ENCODE assay signal across 8 cellular contexts in the genomic region with DNA sequence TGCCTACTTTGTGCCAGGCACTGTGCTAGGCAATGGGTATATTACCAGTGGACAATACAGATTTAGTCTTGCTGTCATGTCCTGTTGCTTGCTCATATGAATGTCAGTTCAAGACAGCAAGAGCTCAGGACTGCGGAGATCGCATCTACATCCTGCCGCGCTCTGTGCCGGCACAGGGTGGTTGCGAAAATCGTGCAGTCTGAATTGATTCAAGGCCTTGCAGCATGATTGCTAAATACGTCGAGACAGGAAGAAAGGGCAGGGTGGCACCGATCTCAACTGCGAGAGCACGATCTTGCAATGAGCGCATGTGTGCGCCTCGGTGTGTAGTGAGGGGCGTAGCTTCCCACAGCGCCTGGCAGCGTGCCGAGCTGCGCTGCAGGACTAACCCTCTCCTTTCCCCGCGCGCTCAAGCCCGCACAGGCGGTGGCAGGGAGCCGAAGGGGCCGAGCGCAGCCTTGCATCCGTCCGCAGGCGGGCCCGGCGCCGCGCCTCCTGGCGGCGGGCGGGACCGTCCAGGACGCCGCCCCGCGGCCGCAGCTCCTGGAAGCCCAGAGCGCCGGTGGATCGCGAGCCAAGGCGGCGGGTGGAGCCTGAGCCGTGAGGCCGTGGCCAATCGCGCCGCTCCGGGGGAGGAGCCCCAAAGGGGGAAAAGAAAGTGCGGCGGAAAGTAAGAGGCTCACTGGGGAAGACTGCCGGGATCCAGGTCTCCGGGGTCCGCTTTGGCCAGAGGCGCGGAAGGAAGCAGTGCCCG. TPM values are rescaled to one million over a fixed set of nuclear protein-coding genes. Genes with fewer than 3 reads are reported as not detected.
DNase-seq lines count a peak whose midpoint lies in the region; ATAC-seq and TF ChIP-seq lines count a peak whose summit lies in the region.

A gene with protein sequence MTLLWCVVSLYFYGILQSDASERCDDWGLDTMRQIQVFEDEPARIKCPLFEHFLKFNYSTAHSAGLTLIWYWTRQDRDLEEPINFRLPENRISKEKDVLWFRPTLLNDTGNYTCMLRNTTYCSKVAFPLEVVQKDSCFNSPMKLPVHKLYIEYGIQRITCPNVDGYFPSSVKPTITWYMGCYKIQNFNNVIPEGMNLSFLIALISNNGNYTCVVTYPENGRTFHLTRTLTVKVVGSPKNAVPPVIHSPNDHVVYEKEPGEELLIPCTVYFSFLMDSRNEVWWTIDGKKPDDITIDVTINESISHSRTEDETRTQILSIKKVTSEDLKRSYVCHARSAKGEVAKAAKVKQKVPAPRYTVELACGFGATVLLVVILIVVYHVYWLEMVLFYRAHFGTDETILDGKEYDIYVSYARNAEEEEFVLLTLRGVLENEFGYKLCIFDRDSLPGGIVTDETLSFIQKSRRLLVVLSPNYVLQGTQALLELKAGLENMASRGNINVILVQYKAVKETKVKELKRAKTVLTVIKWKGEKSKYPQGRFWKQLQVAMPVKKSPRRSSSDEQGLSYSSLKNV (plus strand): TSS at position 677 of the 754 bp plus-strand sequence. CDS start 50,205 bp downstream, outside the sequence.

- peak within 1 kb of the TSS; percentile 87 for H3K4me3 Mint-ChIP-seq in activated T-cell treated with anti-CD3 and anti-CD28 coated beads, Interleukin-2, amount 50 U/mL, for 72 hours
- H3K4me3 Mint-ChIP-seq in naive B cell = peak within 1 kb of the TSS; percentile 84 to 99 (median 95)
- H3K4me3 Mint-ChIP-seq in stimulated activated effector memory CD8-positive, alpha-beta T cell treated with anti-CD3 and anti-CD28 coated beads, Interleukin-12 subunit alpha, Interleukin-12 subunit beta, amount 100 ng/mL, for 72 hours = peak within 1 kb of the TSS; percentile 80

- peaks cover 0 to 6% (median 0%) of the 10 kb centered on the region in 4 donors for H3K4me1 ChIP-seq in Peyer's patch
- H3K4me1 ChIP-seq in esophagus squamous epithelium = peaks cover 0 to 43% (median 17%) of the 10 kb centered on the region in 3 donors

- peak; percentile 57 to 71 for TF ChIP-seq POLR2A in Peyer's patch (IDR thresholded peaks at IDR 0.05)
- peak in 3 of 4 donors; percentile 37 to 89 (median 66) for TF ChIP-seq POLR2A in esophagus squamous epithelium (IDR thresholded peaks at IDR 0.05)

- peak within 1 kb of the TSS; percentile 69 for H3K27ac Mint-ChIP-seq in activated T-cell treated with anti-CD3 and anti-CD28 coated beads, Interleukin-2, amount 50 U/mL, for 72 hours
- peak within 1 kb of the TSS; percentile 80 to 96 (median 90) for H3K27ac Mint-ChIP-seq in naive B cell
- peak within 1 kb of the TSS; percentile 85 for H3K27ac Mint-ChIP-seq in stimulated activated effector memory CD8-positive, alpha-beta T cell treated with anti-CD3 and anti-CD28 coated beads, Interleukin-12 subunit alpha, Interleukin-12 subunit beta, amount 100 ng/mL, for 72 hours

- peaks cover 2 to 3% of the 10 kb centered on the region in 2 donors for H3K36me3 Mint-ChIP-seq in activated T-cell treated with anti-CD3 and anti-CD28 coated beads, Interleukin-2, amount 50 U/mL, for 72 hours (ENCODE audit: insufficient read depth in 2 of 2)
- H3K36me3 Mint-ChIP-seq in naive B cell = peaks cover 0 to 5% of the 10 kb centered on the region in 2 donors
- H3K36me3 Mint-ChIP-seq in stimulated activated effector memory CD8-positive, alpha-beta T cell treated with anti-CD3 and anti-CD28 coated beads, Interleukin-12 subunit alpha, Interleukin-12 subunit beta, amount 100 ng/mL, for 72 hours = peaks cover 28% of the 10 kb centered on the region

- no peaks in the 10 kb centered on the region for H3K36me3 ChIP-seq in Peyer's patch
- H3K36me3 ChIP-seq in esophagus squamous epithelium = peaks cover 0 to 1% (median 0%) of the 10 kb centered on the region in 3 donors

- H3K4me1 Mint-ChIP-seq in activated T-cell treated with anti-CD3 and anti-CD28 coated beads, Interleukin-2, amount 50 U/mL, for 72 hours (ENCODE audit: low read depth) = peaks cover 49% of the 10 kb centered on the region
- peaks cover 13 to 23% (median 23%) of the 10 kb centered on the region in 3 donors for H3K4me1 Mint-ChIP-seq in naive B cell
- peaks cover 29% of the 10 kb centered on the region for H3K4me1 Mint-ChIP-seq in stimulated activated effector memory CD8-positive, alpha-beta T cell treated with anti-CD3 and anti-CD28 coated beads, Interleukin-12 subunit alpha, Interleukin-12 subunit beta, amount 100 ng/mL, for 72 hours

- 0% methylated on average over 1 to 16 of the region's 64 CpGs for WGBS in esophagus squamous epithelium, 2 donors

- peak; percentile 100 for ATAC-seq in GM21526 (IDR thresholded peaks at IDR 0.05; ENCODE audit: low FRiP score, unreplicated experiment)
- peak; percentile 93 for ATAC-seq in activated T-cell treated with anti-CD3 and anti-CD28 coated beads, Interleukin-2, amount 50 U/mL, for 72 hours (replicated peaks in 1 of 2)
- peak; percentile 90 to 94 for ATAC-seq in naive B cell (ENCODE audit: low read depth in 2 of 2)
- ATAC-seq in stimulated activated effector memory CD8-positive, alpha-beta T cell treated with anti-CD3 and anti-CD28 coated beads, Interleukin-12 subunit alpha, Interleukin-12 subunit beta, amount 100 ng/mL, for 72 hours = peak; percentile 94

- H3K4me3 ChIP-seq in Peyer's patch (peak within 1 kb of the TSS; percentile 67 to 81 (median 72)), esophagus squamous epithelium (peak within 1 kb of the TSS; percentile 74 to 91 (median 84))

- H3K9me3 Mint-ChIP-seq in activated T-cell treated with anti-CD3 and anti-CD28 coated beads, Interleukin-2, amount 50 U/mL, for 72 hours = peaks cover 0 to 2% of the 10 kb centered on the region in 2 donors
- H3K9me3 Mint-ChIP-seq in naive B cell = peaks cover 0 to 2% (median 0%) of the 10 kb centered on the region in 7 donors
- no peaks in the 10 kb centered on the region for H3K9me3 Mint-ChIP-seq in stimulated activated effector memory CD8-positive, alpha-beta T cell treated with anti-CD3 and anti-CD28 coated beads, Interleukin-12 subunit alpha, Interleukin-12 subunit beta, amount 100 ng/mL, for 72 hours

- peak; percentile 74 to 90 (median 84) for TF ChIP-seq CTCF in Peyer's patch (IDR thresholded peaks at IDR 0.05)
- peak; percentile 58 to 98 (median 90) for TF ChIP-seq CTCF in esophagus squamous epithelium (IDR thresholded peaks at IDR 0.05)

- H3K9me3 ChIP-seq in Peyer's patch = no peaks in the 10 kb centered on the region
- no peaks in the 10 kb centered on the region for H3K9me3 ChIP-seq in esophagus squamous epithelium

- peak within 1 kb of the TSS; percentile 60 to 88 (median 68) for H3K27ac ChIP-seq in Peyer's patch
- peak within 1 kb of the TSS; percentile 89 to 94 (median 92) for H3K27ac ChIP-seq in esophagus squamous epithelium

- peak; percentile 33 for DNase-seq in DMS114 treated with DMSO at 0.1 percent for 48 hours (lab: John Stamatoyannopoulos, UW; ENCODE audit: unreplicated experiment)
- peak; percentile 85 for DNase-seq in HuH-7 (ENCODE audit: low spot score)
- DNase-seq in Peyer's patch = peak; percentile 83 to 95 (median 94)
- DNase-seq in activated T-cell treated with anti-CD3 and anti-CD28 coated beads, Interleukin-2, amount 50 U/mL, for 72 hours = peak; percentile 89 to 90
- peak; percentile 70 for DNase-seq in esophagus squamous epithelium (lab: John Stamatoyannopoulos, UW)
- peak; percentile 88 for DNase-seq in naive B cell
- DNase-seq in stimulated activated effector memory CD8-positive, alpha-beta T cell treated with anti-CD3 and anti-CD28 coated beads, Interleukin-12 subunit alpha, Interleukin-12 subunit beta, amount 100 ng/mL, for 72 hours (ENCODE audit: low spot score in 2 of 2) = peak; percentile 76 to 88

- H3K27me3 ChIP-seq in Peyer's patch (no peaks in the 10 kb centered on the region), esophagus squamous epithelium (no peaks in the 10 kb centered on the region)

- peaks cover 6% of the 10 kb centered on the region for H3K27me3 Mint-ChIP-seq in activated T-cell treated with anti-CD3 and anti-CD28 coated beads, Interleukin-2, amount 50 U/mL, for 72 hours (ENCODE audit: low read depth)
- H3K27me3 Mint-ChIP-seq in naive B cell = peaks cover 0 to 11% (median 6%) of the 10 kb centered on the region in 3 donors

- intact Hi-C loops in esophagus squamous epithelium (cut with DNase I) = no loop called here

RNA-seq across cellular contexts. Expression of the gene that starts here (rescaled TPM):
- total RNA-seq in Peyer's patch = 1 to 10 TPM; 3.4 to 6.9 (median 4.9) TPM
- 10 to 100 TPM; 14.1 to 20.3 TPM for total RNA-seq in activated T-cell treated with anti-CD3 and anti-CD28 coated beads, Interleukin-2, amount 50 U/mL, for 72 hours
- total RNA-seq in esophagus squamous epithelium = 10 to 100 TPM; 30.7 to 44.5 (median 32.1) TPM
- polyA plus RNA-seq in naive B cell (ENCODE audit: low read depth in 6 of 6) = 1 to 10 TPM; 2.4 to 5.8 (median 3.4) TPM

Comparison
In these comparisons a context has a peak if more than half of its experiments do, and no peak if none do; other contexts are left out.
1. Peak in every context shown above with its lines: DNase-seq, ATAC-seq, H3K4me3 ChIP-seq and H3K27ac ChIP-seq.
2. DNase-seq: peak in every context shown above with its lines; median percentile 94 in Peyer's patch; 90 in activated T-cell treated with anti-CD3 and anti-CD28 coated beads, Interleukin-2, amount 50 U/mL, for 72 hours; 88 in naive B cell; 85 in HuH-7; 82 in stimulated activated effector memory CD8-positive, alpha-beta T cell treated with anti-CD3 and anti-CD28 coated beads, Interleukin-12 subunit alpha, Interleukin-12 subunit beta, amount 100 ng/mL, for 72 hours; 70 in esophagus squamous epithelium; 33 in DMS114 treated with DMSO at 0.1 percent for 48 hours.